In genomic region chr21:28333455-28334108, GRCh38 we compare ENCODE assay signal across 17 cellular contexts.
DNase-seq lines count a peak whose midpoint lies in the region; ATAC-seq, FAIRE-seq and TF ChIP-seq lines count a peak whose summit lies in the region.
"Had no signal": no experiment of that assay in that cellular context is flagged by ENCODE, and none has a peak within 500 bp of the region (broad histone marks: within the 10 kb centered on the region; RNA-seq: fewer than 3 reads in every experiment).

No MANE protein-coding gene starts in this region.

- FAIRE-seq in H54 (lab: Jason Lieb, UNC), result peak; percentile 45
- FAIRE-seq: H1 had no signal

- no peaks in the 10 kb centered on the region for H3K79me2 ChIP-seq in PC-3 (ENCODE audit: low read length)

- no peaks in the 10 kb centered on the region for H3K36me3 ChIP-seq in kidney epithelial cell (ENCODE audit: control insufficient read depth, insufficient read depth, low read length)
- H3K36me3 ChIP-seq in uterus, result no peaks in the 10 kb centered on the region
- H3K36me3 ChIP-seq in PC-3 (ENCODE audit: low read depth, low read length), result no peaks in the 10 kb centered on the region
- H3K36me3 ChIP-seq: gastrocnemius medialis had no signal

- H3K4me1 ChIP-seq in uterus (peaks cover 0 to 23% of the 10 kb centered on the region in 2 donors), PC-3 (ENCODE audit: insufficient read depth, low read length) (peaks cover 9% of the 10 kb centered on the region; the same call in 1 of the 2 replicates)

- no peaks in the 10 kb centered on the region for H3F3A ChIP-seq in PC-3 (ENCODE audit: low read length, unreplicated experiment)

- no peaks in the 10 kb centered on the region for H3K9me2 ChIP-seq in PC-3 (replicated peaks; ENCODE audit: low read length)

- TF ChIP-seq POLR2A in H54 (IDR thresholded peaks at IDR 0.05; ENCODE audit: low read depth, low read length) (no peak), uterus (IDR thresholded peaks at IDR 0.05) (no peak)

- H3K27ac Mint-ChIP-seq in nephron progenitor cell, result no peak overlapping the region
- H3K27ac Mint-ChIP-seq: activated CD4-positive, alpha-beta T cell treated with anti-CD3 and anti-CD28 coated beads, Interleukin-2, amount 10 ng/mL, durations not matched to agents 7 days and 5 days; activated T-cell treated with anti-CD3 and anti-CD28 coated beads, Interleukin-2, amount 50 U/mL, for 72 hours had no signal

- ATAC-seq in PC-3, result no peak
- ATAC-seq: gastrocnemius medialis, psoas muscle had no signal

- no peak overlapping the region for H3K4me3 Mint-ChIP-seq in nephron progenitor cell
- H3K4me3 Mint-ChIP-seq: activated CD4-positive, alpha-beta T cell treated with anti-CD3 and anti-CD28 coated beads, Interleukin-2, amount 10 ng/mL, durations not matched to agents 7 days and 5 days; activated T-cell treated with anti-CD3 and anti-CD28 coated beads, Interleukin-2, amount 50 U/mL, for 72 hours had no signal

- H3K27me3 ChIP-seq in kidney epithelial cell (ENCODE audit: control insufficient read depth, insufficient read depth, low read length) (no peaks in the 10 kb centered on the region), uterus (no peaks in the 10 kb centered on the region), PC-3 (ENCODE audit: low read length) (no peaks in the 10 kb centered on the region)
- H3K27me3 ChIP-seq: gastrocnemius medialis had no signal

- no peaks in the 10 kb centered on the region for H3K4me1 Mint-ChIP-seq in nephron progenitor cell
- H3K4me1 Mint-ChIP-seq: activated CD4-positive, alpha-beta T cell treated with anti-CD3 and anti-CD28 coated beads, Interleukin-2, amount 10 ng/mL, durations not matched to agents 7 days and 5 days had no signal

- TF ChIP-seq CTCF in cardiac fibroblast (IDR thresholded peaks at IDR 0.05; ENCODE audit: low read depth, low read length) (no peak), kidney epithelial cell (IDR thresholded peaks at IDR 0.05; ENCODE audit: insufficient read depth, low read length, poor library complexity, severe bottlenecking) (no peak), uterus (IDR thresholded peaks at IDR 0.05) (no peak), nephron progenitor cell (IDR thresholded peaks at IDR 0.05) (no peak), PC-3 (conservative IDR thresholded peaks at IDR 0.05; ENCODE audit: low read depth, low read length) (no peak)

- H3K9ac ChIP-seq in PC-3 (ENCODE audit: low read length), result no peak overlapping the region

- no TSS peak for BruUV-seq in PC-3 (replicated peaks; lab: Mats Ljungman, UMichigan)

- intact Hi-C loops in uterus (cut with DNase I; ENCODE audit: low total_unique reads) (no loop called here), PC-3 (cut with micrococcal nuclease) (loop anchor here (5.0 to 10.0 kb wide), 4 partner anchors 66 to 969 kb away; no protein-coding TSS in a partner anchor)

- no peak for DNase-seq in H54 (ENCODE audit: insufficient read length, low spot score)
- peak; percentile 83 to 87 for DNase-seq in cardiac fibroblast (ENCODE audit: low read depth in 2 of 2)
- DNase-seq in kidney epithelial cell (ENCODE audit: low read depth), result peak; percentile 34
- no peak for DNase-seq in uterus
- no peak for DNase-seq in nephron progenitor cell
- no peak for DNase-seq in PC-3
- no peak for DNase-seq in OCI-M1 (lab: John Stamatoyannopoulos, UW)
- DNase-seq: activated CD4-positive, alpha-beta T cell treated with anti-CD3 and anti-CD28 coated beads, Interleukin-2, amount 10 ng/mL, durations not matched to agents 7 days and 5 days; gastrocnemius medialis; NCI-H187 treated with DMSO at 0.1 percent for 48 hours; NCI-H526 treated with DMSO at 0.1 percent for 48 hours; psoas muscle; stimulated activated CD4-positive, alpha-beta T cell treated with anti-CD3 and anti-CD28 coated beads, Interleukin-4, amount 100 ng/mL, for 1 hour; T-helper 2 cell had no signal

- peaks cover 14% of the 10 kb centered on the region for H3K9me3 Mint-ChIP-seq in nephron progenitor cell

- H3K4me3 ChIP-seq in cardiac fibroblast (replicated peaks in 1 of 2; ENCODE audit: low read depth in 2 of 2, low read length in 2 of 2), result no peak overlapping the region
- H3K4me3 ChIP-seq in kidney epithelial cell (ENCODE audit: low read depth, low read length), result no peak overlapping the region
- H3K4me3 ChIP-seq in uterus, result no peak overlapping the region
- H3K4me3 ChIP-seq in PC-3 (ENCODE audit: low read length), result no peak overlapping the region
- H3K4me3 ChIP-seq: gastrocnemius medialis, psoas muscle had no signal

- no peak overlapping the region for H3K4me2 ChIP-seq in PC-3 (ENCODE audit: low read length)

- POLR2A ChIA-PET in PC-3 (lab: Charles Lee; ENCODE audit: unreplicated experiment), result no interaction called here

- H3K36me3 Mint-ChIP-seq in nephron progenitor cell (ENCODE audit: low read depth), result no peaks in the 10 kb centered on the region

- CTCF ChIA-PET in PC-3 (lab: Charles Lee), result no interaction called here

- peaks cover 12% of the 10 kb centered on the region for H3K27me3 Mint-ChIP-seq in nephron progenitor cell (ENCODE audit: low read depth, poor library complexity)
- H3K27me3 Mint-ChIP-seq: activated CD4-positive, alpha-beta T cell treated with anti-CD3 and anti-CD28 coated beads, Interleukin-2, amount 10 ng/mL, durations not matched to agents 7 days and 5 days had no signal

- no peak overlapping the region for H2AFZ ChIP-seq in PC-3 (ENCODE audit: low read length)

- H3K9me3 ChIP-seq in uterus (no peaks in the 10 kb centered on the region), PC-3 (ENCODE audit: low read length) (no peaks in the 10 kb centered on the region)
- H3K9me3 ChIP-seq: Caco-2, gastrocnemius medialis, psoas muscle had no signal

- H4K20me1 ChIP-seq in PC-3 (ENCODE audit: low read length), result no peaks in the 10 kb centered on the region

- peak overlapping the region; percentile 60 to 76 for H3K27ac ChIP-seq in uterus
- no peak overlapping the region for H3K27ac ChIP-seq in PC-3 (ENCODE audit: low read length)
- H3K27ac ChIP-seq: gastrocnemius medialis, psoas muscle had no signal

Comparison
In these comparisons a context has a peak if more than half of its experiments do, and no peak if none do; other contexts are left out.
1. DNase-seq: peak in cardiac fibroblast (2 of 2) and kidney epithelial cell (single experiment); none in H54 (single experiment), uterus (0 of 2), nephron progenitor cell (single experiment), PC-3 (single experiment) and OCI-M1 (single experiment).